Comparison of ENCODE assay signal across 9 cellular contexts in the genomic region with DNA sequence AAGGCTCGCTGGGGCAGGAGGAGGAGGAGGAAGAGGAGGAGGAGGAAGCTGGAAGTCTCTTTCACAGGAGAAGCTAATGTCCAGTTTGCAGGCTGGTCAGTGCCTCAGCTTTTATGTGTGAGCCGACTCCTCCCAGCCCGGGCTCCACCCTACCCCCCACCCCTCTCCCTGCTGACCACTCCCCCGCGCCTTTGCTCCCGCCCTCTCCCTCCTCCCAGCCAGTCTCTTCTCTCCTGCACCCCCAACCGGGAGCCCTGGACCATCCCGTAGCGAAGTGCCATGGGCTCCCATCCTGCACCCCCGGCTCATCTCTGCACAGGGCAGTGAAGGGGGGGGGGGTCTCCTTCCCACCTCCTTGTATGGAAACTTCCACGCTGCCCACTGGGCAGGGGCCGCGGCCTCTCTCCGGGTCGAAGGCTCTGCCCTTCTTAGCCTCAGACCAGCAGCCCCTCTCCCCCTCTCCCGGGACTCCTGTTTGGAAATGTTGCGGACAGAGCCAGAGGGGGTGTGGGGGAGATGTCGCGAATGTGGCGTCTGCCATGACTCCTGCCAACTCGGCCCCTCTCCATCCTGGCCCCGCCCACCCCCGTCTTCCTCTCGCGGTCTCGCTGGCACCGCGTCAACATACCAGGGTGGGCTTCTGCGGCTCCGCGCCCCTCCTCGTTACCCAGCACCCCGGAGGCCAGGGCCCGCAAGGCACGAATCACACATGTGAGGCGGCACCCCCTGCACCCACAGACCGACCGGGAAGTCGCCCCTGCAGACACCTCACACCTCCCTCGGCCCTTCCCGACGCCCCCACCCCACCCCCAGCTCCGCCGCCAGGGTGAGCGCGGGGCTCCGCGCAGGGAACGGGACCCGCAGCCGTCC. TPM values are rescaled to one million over a fixed set of nuclear protein-coding genes. Genes with fewer than 3 reads are reported as not detected.
DNase-seq lines count a peak whose midpoint lies in the region; ATAC-seq and TF ChIP-seq lines count a peak whose summit lies in the region.
"Had no signal": no experiment of that assay in that cellular context is flagged by ENCODE, and none has a peak within 500 bp of the region (broad histone marks: within the 10 kb centered on the region; RNA-seq: fewer than 3 reads in every experiment).

No MANE protein-coding gene starts in this region.

- no peak for TF ChIP-seq CTCF in AG04449 (IDR thresholded peaks at IDR 0.05; ENCODE audit: insufficient read depth, low read length, missing control alignments)

- no peak overlapping the region for H3K27ac Mint-ChIP-seq in memory B cell
- H3K27ac Mint-ChIP-seq: stimulated activated naive CD8-positive, alpha-beta T cell treated with anti-CD3 and anti-CD28 coated beads, Interleukin-15, Interleukin-2, amounts not matched to agents 100 ng/mL and 50 ng/mL, for 24 hours had no signal

- peak overlapping the region; percentile 41 for H3K4me3 Mint-ChIP-seq in memory B cell
- H3K4me3 Mint-ChIP-seq: stimulated activated naive CD8-positive, alpha-beta T cell treated with anti-CD3 and anti-CD28 coated beads, Interleukin-15, Interleukin-2, amounts not matched to agents 100 ng/mL and 50 ng/mL, for 24 hours had no signal

- peaks cover 36% of the 10 kb centered on the region for H3K27me3 Mint-ChIP-seq in memory B cell

- ATAC-seq in memory B cell (ENCODE audit: low read depth) (no peak), GM21576 (IDR thresholded peaks at IDR 0.05; ENCODE audit: unreplicated experiment) (no peak), HG02852 (IDR thresholded peaks at IDR 0.05; ENCODE audit: unreplicated experiment) (no peak), GM18873 (IDR thresholded peaks at IDR 0.05; ENCODE audit: low FRiP score, unreplicated experiment) (no peak)

- no peaks in the 10 kb centered on the region for H3K36me3 Mint-ChIP-seq in memory B cell

- H3K4me3 ChIP-seq in AG04449 (ENCODE audit: low read depth, low read length): 0 out of 2 replicates have a peak overlapping the region, but pooled peaks have one; percentile 6

- CTCF ChIA-PET in AG04449 (lab: Yijun Ruan, JAX): interaction anchor here (0.6 to 9.2 kb wide), 2 partner anchors 13 to 485 kb away, joined by 3 to 70 read pairs; no protein-coding TSS in a partner anchor

- H3K9me3 Mint-ChIP-seq in memory B cell: no peaks in the 10 kb centered on the region
- H3K9me3 Mint-ChIP-seq: stimulated activated naive CD8-positive, alpha-beta T cell treated with anti-CD3 and anti-CD28 coated beads, Interleukin-15, Interleukin-2, amounts not matched to agents 100 ng/mL and 50 ng/mL, for 24 hours had no signal

- no peak for DNase-seq in AG04449 (ENCODE audit: low read depth, low spot score)
- DNase-seq in HuH-7 (ENCODE audit: low spot score): peak; percentile 99
- DNase-seq in cerebellum (ENCODE audit: low spot score): peak; percentile 11
- no peak for DNase-seq in memory B cell (ENCODE audit: low spot score in 2 of 2)
- DNase-seq in stimulated activated CD4-positive, alpha-beta T cell treated with anti-CD3 and anti-CD28 coated beads, Interleukin-12 subunit alpha, Interleukin-12 subunit beta, amount 100 ng/mL, for 4 hours: no peak

- peaks cover 14% of the 10 kb centered on the region for H3K4me1 Mint-ChIP-seq in memory B cell

- POLR2A ChIA-PET in AG04449 (lab: Yijun Ruan, JAX): interaction anchor here (1.2 kb wide), 1 partner anchor 40 kb away, joined by 3 read pairs; no protein-coding TSS in a partner anchor

RNA-seq across cellular contexts. Expression of a gene that starts 1.8 kb away (rescaled TPM):
- 65.1 TPM for total RNA-seq in cerebellum

RNA-seq across cellular contexts. Expression of a gene that starts 23.6 kb away (rescaled TPM):
- total RNA-seq in cerebellum: not detected

RNA-seq across cellular contexts. Expression of a gene that starts 34.2 kb away (rescaled TPM):
- total RNA-seq in cerebellum: 0.54 TPM

Comparison
In these comparisons a context has a peak if more than half of its experiments do, and no peak if none do; other contexts are left out.
1. DNase-seq: peak in HuH-7 (single experiment) and cerebellum (single experiment); none in AG04449 (single experiment), memory B cell (0 of 2) and stimulated activated CD4-positive, alpha-beta T cell treated with anti-CD3 and anti-CD28 coated beads, Interleukin-12 subunit alpha, Interleukin-12 subunit beta, amount 100 ng/mL, for 4 hours (single experiment).